9 cellular contexts compared by ENCODE assay signal in genomic region chr11:8219257-8220021, GRCh38. TPM values are rescaled to one million over a fixed set of nuclear protein-coding genes. Genes with fewer than 3 reads are reported as not detected.
DNase-seq lines count a peak whose midpoint lies in the region; ATAC-seq and TF ChIP-seq lines count a peak whose summit lies in the region.
"Had no signal": no experiment of that assay in that cellular context is flagged by ENCODE, and none has a peak within 500 bp of the region (broad histone marks: within the 10 kb centered on the region; RNA-seq: fewer than 3 reads in every experiment).

No MANE protein-coding gene starts in this region.

- intact Hi-C loops in posterior cingulate gyrus (cut with DNase I) (no loop called here), aorta (cut with DNase I) (loop anchor here in 1 of 2 donors (5.0 kb wide), 1 partner anchor 348 kb away; no protein-coding TSS in a partner anchor)

- no peaks in the 10 kb centered on the region for H3K36me3 ChIP-seq in aorta (ENCODE audit: control insufficient read depth in 1 of 2, insufficient read depth in 2 of 2, low read length in 1 of 2)
- H3K36me3 ChIP-seq: neutrophil had no signal

- in situ Hi-C loops in SK-MEL-5 (cut with HindIII; ENCODE audit: low pct_unique_long_range_greater_than_20kb, low sequenced_read_pairs), result no loop called here

- H3K4me1 ChIP-seq in aorta (ENCODE audit: control insufficient read depth in 1 of 2, insufficient read depth in 2 of 2, low read length in 2 of 2), result no peaks in the 10 kb centered on the region

- DNase-seq in AG20443 (ENCODE audit: low spot score) (peak; percentile 73), GM03348 (ENCODE audit: low spot score) (peak; percentile 68), HuH-7 (ENCODE audit: low spot score) (peak; percentile 89), SK-MEL-5 (ENCODE audit: low read depth, low spot score) (peak; percentile 77), fibroblast of the aortic adventitia (ENCODE audit: low read depth) (peak; percentile 57), posterior cingulate gyrus (peak in 6 of 10 donors; percentile 36 to 93 (median 53)), aorta (no peak), DMS79 (lab: John Stamatoyannopoulos, UW) (no peak)

- no peak overlapping the region for H3K27ac ChIP-seq in aorta (ENCODE audit: low read depth in 1 of 2, low read length in 2 of 2)
- H3K27ac ChIP-seq: neutrophil had no signal

- no peak overlapping the region for H3K4me3 ChIP-seq in fibroblast of the aortic adventitia (ENCODE audit: low read depth, low read length)
- no peak overlapping the region for H3K4me3 ChIP-seq in aorta (ENCODE audit: low read length in 2 of 2)

- WGBS in aorta, 2 donors, result 78% methylated on average over 16 of the region's 16 CpGs

- ATAC-seq in aorta (ENCODE audit: low FRiP score), result no peak

- no peaks in the 10 kb centered on the region for H3K27me3 ChIP-seq in aorta (ENCODE audit: control insufficient read depth in 1 of 2, insufficient read depth in 2 of 2, low read length in 1 of 2)
- H3K27me3 ChIP-seq: neutrophil had no signal

- no peaks in the 10 kb centered on the region for H3K9me3 ChIP-seq in aorta (ENCODE audit: control insufficient read depth, low read length)
- H3K9me3 ChIP-seq: neutrophil had no signal

- peak; percentile 80 for TF ChIP-seq CTCF in fibroblast of the aortic adventitia (IDR thresholded peaks at IDR 0.05; ENCODE audit: insufficient read depth, low read length)

RNA-seq across cellular contexts. Expression of gene LMO1, which starts 44.2 kb away (rescaled TPM):
- 0.29 TPM in 1 of 2 replicates, not detected in the other for total RNA-seq in SK-MEL-5 (2014; rRNA removed; shearing (Covaris generic))
- 0.31 and 0.47 TPM in 2 replicates for polyA plus RNA-seq in SK-MEL-5 (2015; cell fraction: cytosol; rRNA removed)
- 0.39 and 2.2 TPM in 2 replicates for polyA plus RNA-seq in SK-MEL-5 (2015; cell fraction: nucleus; rRNA removed)
- total RNA-seq in fibroblast of the aortic adventitia (ENCODE audit: low replicate concordance) (not detected in 2 replicates), aorta (not detected)
- not detected for polyA plus RNA-seq in aorta

RNA-seq across cellular contexts. Expression of gene RIC3, which starts 50.6 kb away (rescaled TPM):
- total RNA-seq in SK-MEL-5 (2014; rRNA removed; shearing (Covaris generic)), result 0.34 and 2.6 TPM in 2 replicates
- 1.2 and 3.1 TPM in 2 replicates for polyA plus RNA-seq in SK-MEL-5 (2015; cell fraction: cytosol; rRNA removed)
- 45.0 and 51.4 TPM in 2 replicates for polyA plus RNA-seq in SK-MEL-5 (2015; cell fraction: nucleus; rRNA removed)
- not detected in 2 replicates for total RNA-seq in fibroblast of the aortic adventitia (ENCODE audit: low replicate concordance)
- total RNA-seq in aorta, result 10 to 100 TPM in 1 of 2 donors, 1 to 10 TPM in 1; 7.8 to 13.1 TPM
- polyA plus RNA-seq in aorta, result 1 to 10 TPM; 2.9 to 8.3 TPM

Comparison
In these comparisons a context has a peak if more than half of its experiments do, and no peak if none do; other contexts are left out.
1. DNase-seq: peak in AG20443 (single experiment), GM03348 (single experiment), HuH-7 (single experiment), SK-MEL-5 (single experiment), fibroblast of the aortic adventitia (single experiment) and posterior cingulate gyrus (6 of 10); none in aorta (0 of 2) and DMS79 (single experiment).